Comparison of ENCODE assay signal across 8 cellular contexts in the genomic region with DNA sequence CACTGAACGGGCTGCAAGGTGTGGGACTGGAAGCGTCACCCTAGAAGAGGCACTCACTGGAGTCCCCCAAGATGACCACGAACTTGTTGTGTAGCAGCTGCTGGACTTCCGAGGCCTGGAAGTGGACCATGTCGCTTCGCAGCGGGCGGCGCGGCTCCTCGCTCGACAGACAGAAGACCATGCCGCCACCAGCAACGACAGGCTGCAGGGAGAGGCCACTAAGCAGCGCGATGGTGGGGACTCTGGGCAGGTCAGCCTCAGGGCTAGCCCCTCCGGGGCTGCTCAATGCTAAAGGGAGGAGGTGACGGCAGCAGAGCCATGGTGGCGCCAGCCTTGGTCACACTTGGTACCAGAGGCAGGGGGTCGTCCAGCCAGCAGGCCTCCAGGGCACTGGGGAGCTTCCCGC. TPM values are rescaled to one million over a fixed set of nuclear protein-coding genes. Genes with fewer than 3 reads are reported as not detected.
DNase-seq lines count a peak whose midpoint lies in the region; ATAC-seq, FAIRE-seq and TF ChIP-seq lines count a peak whose summit lies in the region.

No MANE protein-coding gene starts in this region.

- no peak for FAIRE-seq in A549 (lab: Jason Lieb, UNC)

- no peaks in the 10 kb centered on the region for H3K9me3 Mint-ChIP-seq in central memory CD8-positive, alpha-beta T cell

- peaks cover 14% of the 10 kb centered on the region for H3K36me3 Mint-ChIP-seq in central memory CD8-positive, alpha-beta T cell (ENCODE audit: insufficient read depth)

- H3K4me1 Mint-ChIP-seq in central memory CD8-positive, alpha-beta T cell, result peaks cover 28% of the 10 kb centered on the region

- peak overlapping the region; percentile 84 to 95 for H3K27ac ChIP-seq in A549
- no peak overlapping the region for H3K27ac ChIP-seq in muscle layer of duodenum (ENCODE audit: low read length)

- H3K4me1 ChIP-seq in A549, result peaks cover 17% of the 10 kb centered on the region
- peaks cover 4 to 13% of the 10 kb centered on the region in 2 donors for H3K4me1 ChIP-seq in muscle layer of duodenum (ENCODE audit: control insufficient read depth in 1 of 2, insufficient read depth in 2 of 2, low read length in 2 of 2)

- no peak for ATAC-seq in A549
- ATAC-seq in HG02943 (IDR thresholded peaks at IDR 0.05; ENCODE audit: low read depth, unreplicated experiment), result peak; percentile 8
- no peak for ATAC-seq in central memory CD8-positive, alpha-beta T cell (replicated peaks; ENCODE audit: extremely low read depth, poor library complexity, severe bottlenecking)
- no peak for ATAC-seq in sciatic nerve

- peak overlapping the region; percentile 77 for H3K27ac Mint-ChIP-seq in central memory CD8-positive, alpha-beta T cell (ENCODE audit: low read depth)

- H3K4me3 Mint-ChIP-seq in central memory CD8-positive, alpha-beta T cell, result peak overlapping the region; percentile 81

- TF ChIP-seq POLR2A in A549 (IDR thresholded peaks at IDR 0.05; ENCODE audit: low read length), result no peak

- peak overlapping the region; percentile 88 for H3K4me2 ChIP-seq in A549

- intact Hi-C loops in sciatic nerve (cut with DNase I), result no loop called here

- CTCF ChIA-PET in A549 (lab: Yijun Ruan, JAX), result interaction anchor here (0.6 to 4.9 kb wide), 6 partner anchors 11 to 441 kb away, joined by 3 to 33 read pairs (median 5); partner anchors contain the start of gene TMEM239

- H3K27me3 Mint-ChIP-seq in central memory CD8-positive, alpha-beta T cell, result no peaks in the 10 kb centered on the region

- 90% methylated on average over 20 of the region's 21 CpGs for WGBS in A549 (ENCODE audit: missing lambda C conversion rate)

- H3K27me3 ChIP-seq in muscle layer of duodenum (ENCODE audit: low read depth, low read length), result no peaks in the 10 kb centered on the region

- DNase-seq in A549 (ENCODE audit: low read depth in 1 of 2, low spot score in 1 of 2), result no peak
- DNase-seq in central memory CD8-positive, alpha-beta T cell (ENCODE audit: low spot score in 2 of 2), result no peak
- no peak for DNase-seq in NCI-H187 treated with DMSO at 0.1 percent for 48 hours (lab: John Stamatoyannopoulos, UW)
- DNase-seq in sciatic nerve (ENCODE audit: low spot score), result no peak
- no peak for DNase-seq in NCI-H2107 treated with DMSO at 0.1 percent for 48 hours (lab: John Stamatoyannopoulos, UW; ENCODE audit: unreplicated experiment)
- DNase-seq in NCI-H446 treated with DMSO at 0.1 percent for 48 hours (lab: John Stamatoyannopoulos, UW), result no peak

- no peak for TF ChIP-seq EP300 in A549 (IDR thresholded peaks at IDR 0.05)

- H3K9me3 ChIP-seq in A549, result no peaks in the 10 kb centered on the region
- no peaks in the 10 kb centered on the region for H3K9me3 ChIP-seq in muscle layer of duodenum (ENCODE audit: control insufficient read depth in 1 of 2, low read length in 2 of 2)

- no peak for TF ChIP-seq CTCF in A549 (IDR thresholded peaks at IDR 0.05)

- peak overlapping the region; percentile 92 for H3K4me3 ChIP-seq in A549
- H3K4me3 ChIP-seq in muscle layer of duodenum (ENCODE audit: low read depth in 1 of 2, low read length in 2 of 2), result peak overlapping the region; percentile 67 to 91

- POLR2A ChIA-PET in A549 (lab: Yijun Ruan, JAX), result interaction anchor here (0.8 to 1.4 kb wide), 7 partner anchors 12 to 187 kb away, joined by 3 to 4 read pairs (median 3); partner anchors contain the start of genes NOP56 and PTPRA

- TF ChIP-seq RAD21 in A549 (conservative IDR thresholded peaks at IDR 0.05 in 1 of 2, IDR thresholded peaks at IDR 0.05 in 1 of 2), result no peak

- H3K36me3 ChIP-seq in muscle layer of duodenum (ENCODE audit: control insufficient read depth in 1 of 2, insufficient read depth in 2 of 2, low read length in 2 of 2), result peaks cover 5 to 11% of the 10 kb centered on the region in 2 donors

TF ChIP-seq in A549, 52 proteins besides CTCF, POLR2A, EP300 and RAD21:
- TF ChIP-seq FOXS1 (CRISPR knock-in tag; IDR thresholded peaks at IDR 0.05) (no peak), BHLHE40 (IDR thresholded peaks at IDR 0.05; ENCODE audit: low read depth, low read length) (no peak), RFX5 (IDR thresholded peaks at IDR 0.05) (no peak), REST (IDR thresholded peaks at IDR 0.05) (no peak), ZNF302 (CRISPR knock-in tag; IDR thresholded peaks at IDR 0.05) (no peak), TFCP2L1 (CRISPR knock-in tag; IDR thresholded peaks at IDR 0.05) (no peak), SMC3 (IDR thresholded peaks at IDR 0.05) (no peak), JUNB (IDR thresholded peaks at IDR 0.05) (no peak), CBX2 (IDR thresholded peaks at IDR 0.05; ENCODE audit: borderline replicate concordance, low read depth) (no peak), ZSCAN20 (CRISPR knock-in tag; IDR thresholded peaks at IDR 0.05) (no peak), KDM5A (IDR thresholded peaks at IDR 0.05) (no peak), CHD2 (IDR thresholded peaks at IDR 0.05; ENCODE audit: low read length, partially characterized antibody) (no peak), NR3C1 (IDR thresholded peaks at IDR 0.05) (no peak), EHMT2 (IDR thresholded peaks at IDR 0.05; ENCODE audit: low read depth) (no peak), RNF2 (IDR thresholded peaks at IDR 0.05; ENCODE audit: borderline replicate concordance, low read depth) (no peak)

RNA-seq across cellular contexts. Expression of gene PCED1A, which starts 0.7 kb away (rescaled TPM):
- polyA plus RNA-seq in A549 (2011; rRNA removed) (25.7 and 31.4 TPM in 2 replicates), A549 (2017; fragmentation: RNase III; extraction: RNeasy Plus Mini Kit Qiagen cat#74134 plus additional on column Dnase treatment) (30.5 to 43.8 TPM (median 43.2 TPM) in 3 replicates)
- polyA plus RNA-seq in A549 (2012; cell fraction: cytosol; rRNA removed), result 36.6 and 38.1 TPM in 2 replicates
- polyA plus RNA-seq in A549 (2012; cell fraction: nucleus; rRNA removed), result 248 and 268 TPM in 2 replicates
- 13.2 and 17.7 TPM in 2 replicates for polyA minus RNA-seq in A549 (2011; rRNA and poly(A)+ RNA removed)
- 40.4 TPM for total RNA-seq in sciatic nerve

RNA-seq across cellular contexts. Expression of gene VPS16, which starts 0.8 kb away (rescaled TPM):
- polyA plus RNA-seq in A549 (2011; rRNA removed) (33.0 and 35.5 TPM in 2 replicates), A549 (2017; fragmentation: RNase III; extraction: RNeasy Plus Mini Kit Qiagen cat#74134 plus additional on column Dnase treatment) (34.3 to 38.2 TPM (median 37.5 TPM) in 3 replicates)
- polyA plus RNA-seq in A549 (2012; cell fraction: cytosol; rRNA removed), result 41.2 and 43.3 TPM in 2 replicates
- polyA plus RNA-seq in A549 (2012; cell fraction: nucleus; rRNA removed), result 161 and 181 TPM in 2 replicates
- polyA minus RNA-seq in A549 (2011; rRNA and poly(A)+ RNA removed), result 47.5 and 50.4 TPM in 2 replicates
- 40.0 TPM for total RNA-seq in sciatic nerve

RNA-seq across cellular contexts. Expression of gene TMEM239, which starts 23.6 kb away (rescaled TPM):
- polyA plus RNA-seq in A549 (2011; rRNA removed), result not detected in 2 replicates
- polyA plus RNA-seq in A549 (2012; cell fraction: cytosol; rRNA removed), result 0.10 TPM in 1 of 2 replicates, not detected in the other
- 0.19 and 1.1 TPM in 2 replicates for polyA plus RNA-seq in A549 (2012; cell fraction: nucleus; rRNA removed)
- polyA plus RNA-seq in A549 (2017; fragmentation: RNase III; extraction: RNeasy Plus Mini Kit Qiagen cat#74134 plus additional on column Dnase treatment), result not detected in 3 replicates
- not detected in 2 replicates for polyA minus RNA-seq in A549 (2011; rRNA and poly(A)+ RNA removed)
- not detected for total RNA-seq in sciatic nerve

RNA-seq across cellular contexts. Expression of gene C20orf141, which starts 24.9 kb away (rescaled TPM):
- polyA plus RNA-seq in A549 (2011; rRNA removed) (0.16 and 0.24 TPM in 2 replicates), A549 (2017; fragmentation: RNase III; extraction: RNeasy Plus Mini Kit Qiagen cat#74134 plus additional on column Dnase treatment) (0.29 to 0.56 TPM (median 0.54 TPM) in 3 replicates)
- 0.23 TPM in 1 of 2 replicates, not detected in the other for polyA plus RNA-seq in A549 (2012; cell fraction: cytosol; rRNA removed)
- polyA plus RNA-seq in A549 (2012; cell fraction: nucleus; rRNA removed), result 0.21 and 0.58 TPM in 2 replicates
- 0.54 and 1.5 TPM in 2 replicates for polyA minus RNA-seq in A549 (2011; rRNA and poly(A)+ RNA removed)
- total RNA-seq in sciatic nerve, result not detected

RNA-seq across cellular contexts. Expression of gene PTPRA, which starts 33.5 kb away (rescaled TPM):
- polyA plus RNA-seq in A549 (2011; rRNA removed), result 74.4 and 83.2 TPM in 2 replicates
- polyA plus RNA-seq in A549 (2012; cell fraction: cytosol; rRNA removed), result 31.2 and 35.6 TPM in 2 replicates
- 27.9 and 32.4 TPM in 2 replicates for polyA plus RNA-seq in A549 (2012; cell fraction: nucleus; rRNA removed)
- 26.5 to 29.8 TPM (median 29.2 TPM) in 3 replicates for polyA plus RNA-seq in A549 (2017; fragmentation: RNase III; extraction: RNeasy Plus Mini Kit Qiagen cat#74134 plus additional on column Dnase treatment)
- polyA minus RNA-seq in A549 (2011; rRNA and poly(A)+ RNA removed), result 37.1 and 46.2 TPM in 2 replicates
- total RNA-seq in sciatic nerve, result 81.7 TPM
